In the genomic region with DNA sequence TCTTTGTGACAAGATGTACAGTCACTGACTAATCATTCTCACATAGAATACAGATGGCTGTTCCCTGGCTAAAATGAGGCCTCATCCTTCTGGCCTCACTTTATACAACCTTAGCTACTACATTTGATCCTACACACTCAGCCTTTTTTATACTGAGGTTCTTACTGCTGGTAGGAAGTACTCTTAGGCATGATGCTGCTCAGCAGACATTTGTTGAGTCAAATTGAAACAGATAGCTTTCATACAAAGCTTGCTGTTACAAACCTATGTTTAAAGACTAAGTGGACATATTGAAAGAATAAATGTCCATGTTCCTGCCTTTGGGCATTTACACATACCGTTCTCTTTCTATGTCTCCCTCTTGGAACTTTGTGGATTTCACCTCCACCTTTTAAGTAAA, we compare ENCODE assay signal across 1 cellular context.
TF ChIP-seq lines count a peak whose summit lies in the region.

No MANE protein-coding gene starts in this region.

TF ChIP-seq in GM23338, 12 proteins besides CTCF, POLR2A, EP300 and RAD21 (continued from another document):
- TF ChIP-seq, protein P1, sequence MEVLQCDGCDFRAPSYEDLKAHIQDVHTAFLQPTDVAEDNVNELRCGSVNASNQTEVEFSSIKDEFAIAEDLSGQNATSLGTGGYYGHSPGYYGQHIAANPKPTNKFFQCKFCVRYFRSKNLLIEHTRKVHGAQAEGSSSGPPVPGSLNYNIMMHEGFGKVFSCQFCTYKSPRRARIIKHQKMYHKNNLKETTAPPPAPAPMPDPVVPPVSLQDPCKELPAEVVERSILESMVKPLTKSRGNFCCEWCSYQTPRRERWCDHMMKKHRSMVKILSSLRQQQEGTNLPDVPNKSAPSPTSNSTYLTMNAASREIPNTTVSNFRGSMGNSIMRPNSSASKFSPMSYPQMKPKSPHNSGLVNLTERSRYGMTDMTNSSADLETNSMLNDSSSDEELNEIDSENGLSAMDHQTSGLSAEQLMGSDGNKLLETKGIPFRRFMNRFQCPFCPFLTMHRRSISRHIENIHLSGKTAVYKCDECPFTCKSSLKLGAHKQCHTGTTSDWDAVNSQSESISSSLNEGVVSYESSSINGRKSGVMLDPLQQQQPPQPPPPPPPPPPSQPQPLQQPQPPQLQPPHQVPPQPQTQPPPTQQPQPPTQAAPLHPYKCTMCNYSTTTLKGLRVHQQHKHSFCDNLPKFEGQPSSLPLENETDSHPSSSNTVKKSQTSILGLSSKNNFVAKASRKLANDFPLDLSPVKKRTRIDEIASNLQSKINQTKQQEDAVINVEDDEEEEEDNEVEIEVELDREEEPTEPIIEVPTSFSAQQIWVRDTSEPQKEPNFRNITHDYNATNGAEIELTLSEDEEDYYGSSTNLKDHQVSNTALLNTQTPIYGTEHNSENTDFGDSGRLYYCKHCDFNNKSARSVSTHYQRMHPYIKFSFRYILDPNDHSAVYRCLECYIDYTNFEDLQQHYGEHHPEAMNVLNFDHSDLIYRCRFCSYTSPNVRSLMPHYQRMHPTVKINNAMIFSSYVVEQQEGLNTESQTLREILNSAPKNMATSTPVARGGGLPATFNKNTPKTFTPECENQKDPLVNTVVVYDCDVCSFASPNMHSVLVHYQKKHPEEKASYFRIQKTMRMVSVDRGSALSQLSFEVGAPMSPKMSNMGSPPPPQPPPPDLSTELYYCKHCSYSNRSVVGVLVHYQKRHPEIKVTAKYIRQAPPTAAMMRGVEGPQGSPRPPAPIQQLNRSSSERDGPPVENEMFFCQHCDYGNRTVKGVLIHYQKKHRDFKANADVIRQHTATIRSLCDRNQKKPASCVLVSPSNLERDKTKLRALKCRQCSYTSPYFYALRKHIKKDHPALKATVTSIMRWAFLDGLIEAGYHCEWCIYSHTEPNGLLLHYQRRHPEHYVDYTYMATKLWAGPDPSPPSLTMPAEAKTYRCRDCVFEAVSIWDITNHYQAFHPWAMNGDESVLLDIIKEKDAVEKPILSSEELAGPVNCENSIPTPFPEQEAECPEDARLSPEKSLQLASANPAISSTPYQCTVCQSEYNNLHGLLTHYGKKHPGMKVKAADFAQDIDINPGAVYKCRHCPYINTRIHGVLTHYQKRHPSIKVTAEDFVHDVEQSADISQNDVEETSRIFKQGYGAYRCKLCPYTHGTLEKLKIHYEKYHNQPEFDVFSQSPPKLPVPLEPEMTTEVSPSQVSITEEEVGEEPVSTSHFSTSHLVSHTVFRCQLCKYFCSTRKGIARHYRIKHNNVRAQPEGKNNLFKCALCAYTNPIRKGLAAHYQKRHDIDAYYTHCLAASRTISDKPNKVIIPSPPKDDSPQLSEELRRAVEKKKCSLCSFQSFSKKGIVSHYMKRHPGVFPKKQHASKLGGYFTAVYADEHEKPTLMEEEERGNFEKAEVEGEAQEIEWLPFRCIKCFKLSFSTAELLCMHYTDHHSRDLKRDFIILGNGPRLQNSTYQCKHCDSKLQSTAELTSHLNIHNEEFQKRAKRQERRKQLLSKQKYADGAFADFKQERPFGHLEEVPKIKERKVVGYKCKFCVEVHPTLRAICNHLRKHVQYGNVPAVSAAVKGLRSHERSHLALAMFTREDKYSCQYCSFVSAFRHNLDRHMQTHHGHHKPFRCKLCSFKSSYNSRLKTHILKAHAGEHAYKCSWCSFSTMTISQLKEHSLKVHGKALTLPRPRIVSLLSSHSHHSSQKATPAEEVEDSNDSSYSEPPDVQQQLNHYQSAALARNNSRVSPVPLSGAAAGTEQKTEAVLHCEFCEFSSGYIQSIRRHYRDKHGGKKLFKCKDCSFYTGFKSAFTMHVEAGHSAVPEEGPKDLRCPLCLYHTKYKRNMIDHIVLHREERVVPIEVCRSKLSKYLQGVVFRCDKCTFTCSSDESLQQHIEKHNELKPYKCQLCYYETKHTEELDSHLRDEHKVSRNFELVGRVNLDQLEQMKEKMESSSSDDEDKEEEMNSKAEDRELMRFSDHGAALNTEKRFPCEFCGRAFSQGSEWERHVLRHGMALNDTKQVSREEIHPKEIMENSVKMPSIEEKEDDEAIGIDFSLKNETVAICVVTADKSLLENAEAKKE (CRISPR knock-in tag; IDR thresholded peaks at IDR 0.05), result no peak
- TF ChIP-seq EZH2phosphoT487 (IDR thresholded peaks at IDR 0.05; ENCODE audit: unreplicated experiment) (no peak), NANOG (IDR thresholded peaks at IDR 0.05; ENCODE audit: borderline replicate concordance) (no peak)
- TF ChIP-seq, protein P2, sequence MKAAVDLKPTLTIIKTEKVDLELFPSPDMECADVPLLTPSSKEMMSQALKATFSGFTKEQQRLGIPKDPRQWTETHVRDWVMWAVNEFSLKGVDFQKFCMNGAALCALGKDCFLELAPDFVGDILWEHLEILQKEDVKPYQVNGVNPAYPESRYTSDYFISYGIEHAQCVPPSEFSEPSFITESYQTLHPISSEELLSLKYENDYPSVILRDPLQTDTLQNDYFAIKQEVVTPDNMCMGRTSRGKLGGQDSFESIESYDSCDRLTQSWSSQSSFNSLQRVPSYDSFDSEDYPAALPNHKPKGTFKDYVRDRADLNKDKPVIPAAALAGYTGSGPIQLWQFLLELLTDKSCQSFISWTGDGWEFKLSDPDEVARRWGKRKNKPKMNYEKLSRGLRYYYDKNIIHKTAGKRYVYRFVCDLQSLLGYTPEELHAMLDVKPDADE (IDR thresholded peaks at IDR 0.05), result no peak
